Comparison of ENCODE assay signal across 23 cellular contexts in genomic region chr2:106105151-106105922, GRCh38.
DNase-seq lines count a peak whose midpoint lies in the region; ATAC-seq and TF ChIP-seq lines count a peak whose summit lies in the region.
"Had no signal": no experiment of that assay in that cellular context is flagged by ENCODE, and none has a peak within 500 bp of the region (broad histone marks: within the 10 kb centered on the region; RNA-seq: fewer than 3 reads in every experiment).

No MANE protein-coding gene starts in this region.

- no peak overlapping the region for H3K4me3 ChIP-seq in foreskin fibroblast (ENCODE audit: low read depth in 1 of 2, low read length in 2 of 2)
- H3K4me3 ChIP-seq: cardiac muscle cell, coronary artery, left ventricle myocardium inferior, tibial artery, vagina had no signal

- peaks cover 5% of the 10 kb centered on the region for H3K4me1 Mint-ChIP-seq in activated CD8-positive, alpha-beta T cell treated with anti-CD3 and anti-CD28 coated beads, Interleukin-2, amount 10 ng/mL, durations not matched to agents 7 days and 5 days (ENCODE audit: low read depth)

- POLR2A ChIA-PET in activated CD8-positive, alpha-beta T cell treated with anti-CD3 and anti-CD28 coated beads, Interleukin-2, amount 10 ng/mL, durations not matched to agents 7 days and 5 days (lab: Charles Lee), result interaction anchor here (0.7 to 1.2 kb wide), 2 partner anchors 9 to 53 kb away, joined by 3 to 4 read pairs; no protein-coding TSS in a partner anchor

- no peak for TF ChIP-seq CTCF in foreskin fibroblast (IDR thresholded peaks at IDR 0.05; ENCODE audit: low read depth, low read length)

- peaks cover 29% of the 10 kb centered on the region for H3K36me3 Mint-ChIP-seq in activated CD8-positive, alpha-beta T cell treated with anti-CD3 and anti-CD28 coated beads, Interleukin-2, amount 10 ng/mL, durations not matched to agents 7 days and 5 days (ENCODE audit: low read depth)

- CTCF ChIA-PET in activated CD8-positive, alpha-beta T cell treated with anti-CD3 and anti-CD28 coated beads, Interleukin-2, amount 10 ng/mL, durations not matched to agents 7 days and 5 days (lab: Charles Lee), result interaction anchor here (1.0 to 2.1 kb wide), 12 partner anchors 9 to 559 kb away, joined by 3 to 8 read pairs (median 4); no protein-coding TSS in a partner anchor

- DNase-seq in activated CD8-positive, alpha-beta memory T cell treated with anti-CD3 and anti-CD28 coated beads, Interleukin-2, amount 50 U/mL, for 48 hours, result peak; percentile 47
- no peak for DNase-seq in activated CD8-positive, alpha-beta memory T cell treated with anti-CD3 and anti-CD28 coated beads for 24 hours
- peak; percentile 59 for DNase-seq in G401 (ENCODE audit: low spot score)
- DNase-seq in activated CD8-positive, alpha-beta T cell treated with anti-CD3 and anti-CD28 coated beads, Interleukin-2, amount 10 ng/mL, durations not matched to agents 7 days and 5 days, result peak; percentile 20
- DNase-seq in retina, result peak; percentile 21
- no peak for DNase-seq in foreskin fibroblast
- DNase-seq in activated CD4-positive, CD25-positive, alpha-beta regulatory T cell (lab: John Stamatoyannopoulos, UW), result no peak
- DNase-seq: activated CD4-positive, alpha-beta memory T cell treated with anti-CD3 and anti-CD28 coated beads, Interleukin-2, amount 10 ng/mL, durations not matched to agents 7 days and 5 days; activated CD4-positive, CD25-positive, alpha-beta regulatory T cell treated with anti-CD3 and anti-CD28 coated beads, Interleukin-2, amount 50 U/mL, for 72 hours; activated naive CD8-positive, alpha-beta T cell treated with anti-CD3 and anti-CD28 coated beads, Interleukin-2, amount 50 U/mL, for 24 hours; CD8-positive, alpha-beta T cell; DMS53; effector CD8-positive, alpha-beta T cell; glutamatergic neuron; left ventricle myocardium inferior; mesendoderm; Right ventricle myocardium superior; tibial artery had no signal

- no peaks in the 10 kb centered on the region for H3K27me3 Mint-ChIP-seq in activated CD8-positive, alpha-beta T cell treated with anti-CD3 and anti-CD28 coated beads, Interleukin-2, amount 10 ng/mL, durations not matched to agents 7 days and 5 days (ENCODE audit: low read depth)
- H3K27me3 Mint-ChIP-seq: activated CD4-positive, alpha-beta memory T cell treated with anti-CD3 and anti-CD28 coated beads, Interleukin-2, amount 10 ng/mL, durations not matched to agents 7 days and 5 days; activated naive CD8-positive, alpha-beta T cell treated with anti-CD3 and anti-CD28 coated beads, Interleukin-2, amount 50 U/mL, for 24 hours; progenitor cell of endocrine pancreas had no signal

- no peak for ATAC-seq in activated CD8-positive, alpha-beta T cell treated with anti-CD3 and anti-CD28 coated beads, Interleukin-2, amount 10 ng/mL, durations not matched to agents 7 days and 5 days
- no peak for ATAC-seq in HG03442 (IDR thresholded peaks at IDR 0.05; ENCODE audit: unreplicated experiment)
- ATAC-seq: activated naive CD8-positive, alpha-beta T cell treated with anti-CD3 and anti-CD28 coated beads, Interleukin-2, amount 50 U/mL, for 24 hours had no signal

- peak overlapping the region; percentile 33 for H3K27ac Mint-ChIP-seq in activated CD8-positive, alpha-beta T cell treated with anti-CD3 and anti-CD28 coated beads, Interleukin-2, amount 10 ng/mL, durations not matched to agents 7 days and 5 days
- H3K27ac Mint-ChIP-seq: activated CD4-positive, alpha-beta memory T cell treated with anti-CD3 and anti-CD28 coated beads, Interleukin-2, amount 10 ng/mL, durations not matched to agents 7 days and 5 days; CD8-positive, alpha-beta T cell; progenitor cell of endocrine pancreas had no signal

- in situ Hi-C loops in G401 (cut with HindIII; ENCODE audit: low sequenced_read_pairs), result no loop called here

- no peaks in the 10 kb centered on the region for H3K9me3 Mint-ChIP-seq in activated CD8-positive, alpha-beta T cell treated with anti-CD3 and anti-CD28 coated beads, Interleukin-2, amount 10 ng/mL, durations not matched to agents 7 days and 5 days (ENCODE audit: insufficient read depth)
- H3K9me3 Mint-ChIP-seq: activated CD4-positive, alpha-beta memory T cell treated with anti-CD3 and anti-CD28 coated beads, Interleukin-2, amount 10 ng/mL, durations not matched to agents 7 days and 5 days; activated naive CD8-positive, alpha-beta T cell treated with anti-CD3 and anti-CD28 coated beads, Interleukin-2, amount 50 U/mL, for 24 hours; CD8-positive, alpha-beta T cell had no signal

- no peak overlapping the region for H3K4me3 Mint-ChIP-seq in activated CD8-positive, alpha-beta T cell treated with anti-CD3 and anti-CD28 coated beads, Interleukin-2, amount 10 ng/mL, durations not matched to agents 7 days and 5 days
- H3K4me3 Mint-ChIP-seq: activated CD4-positive, alpha-beta memory T cell treated with anti-CD3 and anti-CD28 coated beads, Interleukin-2, amount 10 ng/mL, durations not matched to agents 7 days and 5 days; activated naive CD8-positive, alpha-beta T cell treated with anti-CD3 and anti-CD28 coated beads, Interleukin-2, amount 50 U/mL, for 24 hours; CD8-positive, alpha-beta T cell had no signal

Comparison
In these comparisons a context has a peak if more than half of its experiments do, and no peak if none do; other contexts are left out.
1. DNase-seq: peak in activated CD8-positive, alpha-beta memory T cell treated with anti-CD3 and anti-CD28 coated beads, Interleukin-2, amount 50 U/mL, for 48 hours (single experiment), G401 (single experiment), activated CD8-positive, alpha-beta T cell treated with anti-CD3 and anti-CD28 coated beads, Interleukin-2, amount 10 ng/mL, durations not matched to agents 7 days and 5 days (single experiment) and retina (single experiment); none in activated CD8-positive, alpha-beta memory T cell treated with anti-CD3 and anti-CD28 coated beads for 24 hours (single experiment), foreskin fibroblast (0 of 2) and activated CD4-positive, CD25-positive, alpha-beta regulatory T cell (0 of 4).